1 cellular context compared by ENCODE assay signal in the genomic region with DNA sequence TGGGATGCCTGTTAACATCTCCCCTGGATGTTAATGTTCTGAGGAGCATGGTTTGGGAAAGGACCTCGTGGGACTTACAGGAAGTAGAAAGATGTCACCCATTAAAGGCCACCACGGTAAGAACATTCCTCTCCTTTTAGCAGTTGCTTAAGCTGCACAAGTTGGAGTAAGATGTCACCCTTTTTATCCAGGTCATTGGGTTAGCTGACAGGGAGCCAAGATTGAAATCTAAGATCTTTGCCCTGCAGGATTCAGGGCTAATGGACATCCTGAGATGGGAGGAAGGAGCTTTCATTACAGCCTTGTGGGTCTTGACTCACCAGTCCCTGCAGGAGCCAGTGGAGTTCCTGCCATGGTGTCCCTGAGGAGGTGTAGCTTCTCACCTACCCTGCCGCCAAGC.
TF ChIP-seq lines count a peak whose summit lies in the region.

No MANE protein-coding gene starts in this region.

TF ChIP-seq in IMR-90, 13 proteins besides CTCF, POLR2A, EP300 and RAD21:
- TF ChIP-seq MAZ (IDR thresholded peaks at IDR 0.05; ENCODE audit: borderline replicate concordance, low read depth, low read length) (no peak), CEBPB (IDR thresholded peaks at IDR 0.05; ENCODE audit: low read depth, low read length) (no peak), MXI1 (IDR thresholded peaks at IDR 0.05; ENCODE audit: borderline replicate concordance, low read depth, low read length) (no peak), RFX5 (IDR thresholded peaks at IDR 0.05; ENCODE audit: low read depth, low read length) (no peak), CHD1 (IDR thresholded peaks at IDR 0.05; ENCODE audit: low read depth, low read length) (no peak), MAFK (IDR thresholded peaks at IDR 0.05; ENCODE audit: low read depth, low read length) (no peak), RCOR1 (IDR thresholded peaks at IDR 0.05; ENCODE audit: insufficient replicate concordance, low read length) (no peak), BHLHE40 (IDR thresholded peaks at IDR 0.05; ENCODE audit: low read depth, low read length) (no peak), ELK1 (IDR thresholded peaks at IDR 0.05; ENCODE audit: borderline replicate concordance, low read depth, low read length) (no peak), USF2 (IDR thresholded peaks at IDR 0.05; ENCODE audit: low read depth, low read length) (no peak), NFE2L2 (IDR thresholded peaks at IDR 0.05; ENCODE audit: low read depth, low read length) (no peak), SMC3 (IDR thresholded peaks at IDR 0.05; ENCODE audit: low read depth, low read length) (no peak), FOS (IDR thresholded peaks at IDR 0.05; ENCODE audit: low read depth, low read length) (no peak)
